In genomic region chr12:112838731-112839130, GRCh38 we compare ENCODE assay signal across 36 cellular contexts. TPM values are rescaled to one million over a fixed set of nuclear protein-coding genes. Genes with fewer than 3 reads are reported as not detected.
A peak's percentile ranks its signal among the peaks of the same experiment; 100 is the strongest.
DNase-seq lines count a peak whose midpoint lies in the region; ATAC-seq, FAIRE-seq and TF ChIP-seq lines count a peak whose summit lies in the region.
"Had no signal": no experiment of that assay in that cellular context is flagged by ENCODE, and none has a peak within 500 bp of the region (broad histone marks: within the 10 kb centered on the region; RNA-seq: fewer than 3 reads in every experiment).

No MANE protein-coding gene starts in this region.

- TF ChIP-seq RAD21 in HepG2 (CRISPR knock-in tag; IDR thresholded peaks at IDR 0.05), result no peak

- H3K4me1 Mint-ChIP-seq in endothelial cell (ENCODE audit: unreplicated experiment), result peaks cover 13% of the 10 kb centered on the region
- H3K4me1 Mint-ChIP-seq: activated naive CD4-positive, alpha-beta T cell treated with anti-CD3 and anti-CD28 coated beads, Interleukin-2, amount 50 U/mL, for 24 hours; CD8-positive, alpha-beta memory T cell; naive thymus-derived CD4-positive, alpha-beta T cell; stimulated activated memory B cell treated with anti-CD40 and anti-IgM and Interleukin-4, amounts not matched to agents 10 μg/mL and 1 μg/mL and 100 μg/mL, for 72 hours had no signal

- peaks cover 16% of the 10 kb centered on the region for H3K4me1 ChIP-seq in HepG2 (ENCODE audit: insufficient read depth, low read length)
- H3K4me1 ChIP-seq in right lobe of liver, result no peaks in the 10 kb centered on the region
- H3K4me1 ChIP-seq in PC-3 (ENCODE audit: insufficient read depth, low read length), result peaks cover 50% of the 10 kb centered on the region
- H3K4me1 ChIP-seq in smooth muscle cell (ENCODE audit: low read depth), result no peaks in the 10 kb centered on the region
- H3K4me1 ChIP-seq: esophagus muscularis mucosa, left ventricle myocardium inferior, psoas muscle had no signal

- in situ Hi-C loops in HepG2 (cut with HindIII; ENCODE audit: extremely low pct_ligation_motif_present, low pct_unique_long_range_greater_than_20kb), result no loop called here

- H3K9me3 ChIP-seq in HepG2 (ENCODE audit: low read length) (no peaks in the 10 kb centered on the region), right lobe of liver (no peaks in the 10 kb centered on the region), PC-3 (ENCODE audit: low read length) (no peaks in the 10 kb centered on the region), smooth muscle cell (replicated peaks; ENCODE audit: low read depth) (no peaks in the 10 kb centered on the region)
- H3K9me3 ChIP-seq: esophagus muscularis mucosa, left ventricle myocardium inferior, neutrophil, psoas muscle had no signal

- no peaks in the 10 kb centered on the region for H3K9me3 Mint-ChIP-seq in endothelial cell (ENCODE audit: unreplicated experiment)
- H3K9me3 Mint-ChIP-seq: activated naive CD4-positive, alpha-beta T cell treated with anti-CD3 and anti-CD28 coated beads, Interleukin-2, amount 50 U/mL, for 24 hours; activated T-helper 2 cell treated with anti-CD3 and anti-CD28 coated beads, Interferon-gamma antibody, Interleukin-2, Interleukin-4, amounts not matched to agents 10 μg/mL and 5 μg/mL and 100 μg/mL, durations not matched to agents 14 hours and 24 hours and 36 hours; stimulated activated memory B cell treated with anti-CD40 and anti-IgM and Interleukin-4, amounts not matched to agents 10 μg/mL and 1 μg/mL and 100 μg/mL, for 72 hours; type B pancreatic cell had no signal

- DNase-seq in HepG2 (ENCODE audit: low spot score), result no peak
- no peak for DNase-seq in right lobe of liver
- DNase-seq in PC-3, result no peak
- no peak for DNase-seq in endothelial cell (ENCODE audit: low spot score)
- DNase-seq in smooth muscle cell (lab: John Stamatoyannopoulos, UW; ENCODE audit: unreplicated experiment), result no peak
- no peak for DNase-seq in NCI-H510A (lab: John Stamatoyannopoulos, UW)
- no peak for DNase-seq in NCI-H1092 treated with DMSO at 0.1 percent for 48 hours (lab: John Stamatoyannopoulos, UW)
- DNase-seq: activated CD4-positive, alpha-beta T cell treated with anti-CD3 and anti-CD28 coated beads for 48 hours; activated CD8-positive, alpha-beta memory T cell treated with anti-CD3 and anti-CD28 coated beads for 24 hours; activated T-cell treated with anti-CD3 and anti-CD28 coated beads for 4 hours; CD8-positive, alpha-beta memory T cell; effector CD8-positive, alpha-beta T cell; H7; left ventricle myocardium inferior; midbrain; naive thymus-derived CD4-positive, alpha-beta T cell; NCI-H1694 treated with DMSO at 0.1 percent for 48 hours; NCI-H510A treated with DMSO at 0.1 percent for 48 hours; psoas muscle; SHP77; stimulated activated CD4-positive, alpha-beta T cell treated with anti-CD3 and anti-CD28 coated beads, Interleukin-15, amount 100 ng/mL, for 24 hours; T-helper 9 cell had no signal

- H3K9ac ChIP-seq in HepG2 (ENCODE audit: insufficient read depth, low read depth, low read length) (no peak overlapping the region), PC-3 (ENCODE audit: low read length) (peak overlapping the region; percentile 78), smooth muscle cell (ENCODE audit: low read depth) (no peak overlapping the region)

- H3F3A ChIP-seq in PC-3 (ENCODE audit: low read length, unreplicated experiment) (peaks cover 16% of the 10 kb centered on the region), smooth muscle cell (ENCODE audit: low read depth) (peaks cover 5% of the 10 kb centered on the region)

- no peak overlapping the region for H3K4me3 Mint-ChIP-seq in endothelial cell (ENCODE audit: unreplicated experiment)
- H3K4me3 Mint-ChIP-seq: activated naive CD4-positive, alpha-beta T cell treated with anti-CD3 and anti-CD28 coated beads, Interleukin-2, amount 50 U/mL, for 24 hours; CD8-positive, alpha-beta memory T cell; naive thymus-derived CD4-positive, alpha-beta T cell; stimulated activated memory B cell treated with anti-CD40 and anti-IgM and Interleukin-4, amounts not matched to agents 10 μg/mL and 1 μg/mL and 100 μg/mL, for 72 hours; type B pancreatic cell had no signal

- intact Hi-C loops in HepG2 (cut with micrococcal nuclease; ENCODE audit: unreplicated experiment) (no loop called here), right lobe of liver (cut with DNase I) (no loop called here), PC-3 (cut with micrococcal nuclease) (loop anchor here (1.0 to 10.0 kb wide), 2 partner anchors 66 to 1826 kb away; no protein-coding TSS in a partner anchor)

- H3K36me3 ChIP-seq in HepG2 (replicated peaks in 1 of 2; ENCODE audit: control insufficient read depth in 1 of 2, insufficient read depth in 2 of 2, low read length in 2 of 2), result no peaks in the 10 kb centered on the region
- H3K36me3 ChIP-seq in right lobe of liver, result no peaks in the 10 kb centered on the region
- no peaks in the 10 kb centered on the region for H3K36me3 ChIP-seq in PC-3 (ENCODE audit: low read depth, low read length)
- no peaks in the 10 kb centered on the region for H3K36me3 ChIP-seq in smooth muscle cell (ENCODE audit: low read depth)
- H3K36me3 ChIP-seq: esophagus muscularis mucosa, left ventricle myocardium inferior, neutrophil had no signal

- TF ChIP-seq CTCF in HepG2 (CRISPR knock-in tag; IDR thresholded peaks at IDR 0.05) (peak; percentile 44), right lobe of liver (IDR thresholded peaks at IDR 0.05) (no peak), PC-3 (conservative IDR thresholded peaks at IDR 0.05; ENCODE audit: low read depth, low read length) (no peak), endothelial cell (IDR thresholded peaks at IDR 0.05; ENCODE audit: unreplicated experiment) (no peak), smooth muscle cell (IDR thresholded peaks at IDR 0.05; ENCODE audit: borderline replicate concordance, insufficient read depth, poor library complexity, severe bottlenecking) (no peak)

- H3K4me3 ChIP-seq in HepG2 (replicated peaks in 1 of 3; ENCODE audit: insufficient read depth in 1 of 3, low read depth in 2 of 3, low read length in 3 of 3), result no peak overlapping the region
- no peak overlapping the region for H3K4me3 ChIP-seq in right lobe of liver
- H3K4me3 ChIP-seq in PC-3 (ENCODE audit: low read length), result 0 out of 2 replicates have a peak overlapping the region, but pooled peaks have one; percentile 6
- no peak overlapping the region for H3K4me3 ChIP-seq in smooth muscle cell
- H3K4me3 ChIP-seq: esophagus muscularis mucosa, GM12878, left ventricle myocardium inferior, psoas muscle had no signal

- WGBS in HepG2 (ENCODE audit: low lambda C conversion rate), result 0% methylated on average over 1 of the region's 3 CpGs
- WGBS in right lobe of liver (ENCODE audit: insufficient coverage, low coverage, low lambda C conversion rate, missing lambda C conversion rate), result no CpG with 5 or more reads among the region's 3 CpGs
- 94% methylated on average over 3 of the region's 3 CpGs for WGBS in smooth muscle cell (ENCODE audit: low lambda C conversion rate)

- no peak overlapping the region for H3K4me2 ChIP-seq in HepG2 (ENCODE audit: low read depth, low read length)
- H3K4me2 ChIP-seq in PC-3 (ENCODE audit: low read length), result peak overlapping the region; percentile 59
- H3K4me2 ChIP-seq in smooth muscle cell, result peak overlapping the region; percentile 48

- H3K27ac ChIP-seq in HepG2 (ENCODE audit: extremely low read length, insufficient read depth, low read length) (no peak overlapping the region), right lobe of liver (no peak overlapping the region), PC-3 (ENCODE audit: low read length) (peak overlapping the region; percentile 97), smooth muscle cell (ENCODE audit: low read depth) (peak overlapping the region; percentile 75)
- H3K27ac ChIP-seq: esophagus muscularis mucosa, left ventricle myocardium inferior, neutrophil, psoas muscle, VCaP had no signal

- BruUV-seq in HepG2 (replicated peaks; lab: Mats Ljungman, UMichigan) (no TSS peak), PC-3 (replicated peaks; lab: Mats Ljungman, UMichigan) (TSS peak; percentile 99)

- no peak overlapping the region for H2AFZ ChIP-seq in HepG2 (ENCODE audit: low read length)
- H2AFZ ChIP-seq in PC-3 (ENCODE audit: low read length), result no peak overlapping the region
- no peak overlapping the region for H2AFZ ChIP-seq in smooth muscle cell (ENCODE audit: low read depth)

- POLR2A ChIA-PET in HepG2 (lab: Yijun Ruan, JAX), result no interaction called here
- POLR2A ChIA-PET in PC-3 (lab: Charles Lee; ENCODE audit: unreplicated experiment), result interaction anchor here (0.7 kb wide), 1 partner anchor 295 kb away, joined by 3 read pairs; no protein-coding TSS in a partner anchor

- H4K20me1 ChIP-seq in HepG2 (ENCODE audit: insufficient read depth, low read length) (no peaks in the 10 kb centered on the region), PC-3 (ENCODE audit: low read length) (no peaks in the 10 kb centered on the region), smooth muscle cell (ENCODE audit: low read depth) (no peaks in the 10 kb centered on the region)

- H3K36me3 Mint-ChIP-seq in endothelial cell (ENCODE audit: low read depth, unreplicated experiment), result no peaks in the 10 kb centered on the region
- H3K36me3 Mint-ChIP-seq: activated naive CD4-positive, alpha-beta T cell treated with anti-CD3 and anti-CD28 coated beads, Interleukin-2, amount 50 U/mL, for 24 hours; naive thymus-derived CD4-positive, alpha-beta T cell; stimulated activated memory B cell treated with anti-CD40 and anti-IgM and Interleukin-4, amounts not matched to agents 10 μg/mL and 1 μg/mL and 100 μg/mL, for 72 hours; type B pancreatic cell had no signal

- TF ChIP-seq EP300 in HepG2 (IDR thresholded peaks at IDR 0.05; ENCODE audit: low read depth in 2 of 2, low read length in 2 of 2) (no peak), HepG2 (CRISPR knock-in tag; IDR thresholded peaks at IDR 0.05; ENCODE audit: borderline replicate concordance) (no peak)

- peak overlapping the region; percentile 40 for H3K27ac Mint-ChIP-seq in endothelial cell (ENCODE audit: unreplicated experiment)
- H3K27ac Mint-ChIP-seq: activated naive CD4-positive, alpha-beta T cell treated with anti-CD3 and anti-CD28 coated beads, Interleukin-2, amount 50 U/mL, for 24 hours; activated T-helper 2 cell treated with anti-CD3 and anti-CD28 coated beads, Interferon-gamma antibody, Interleukin-2, Interleukin-4, amounts not matched to agents 10 μg/mL and 5 μg/mL and 100 μg/mL, durations not matched to agents 14 hours and 24 hours and 36 hours; CD8-positive, alpha-beta memory T cell; stimulated activated memory B cell treated with anti-CD40 and anti-IgM and Interleukin-4, amounts not matched to agents 10 μg/mL and 1 μg/mL and 100 μg/mL, for 72 hours; type B pancreatic cell had no signal

- no peak for FAIRE-seq in HepG2 (lab: Jason Lieb, UNC)
- FAIRE-seq: GM12878 had no signal

- H3K27me3 Mint-ChIP-seq in endothelial cell (ENCODE audit: unreplicated experiment), result no peaks in the 10 kb centered on the region

- ATAC-seq in HepG2 (peak; percentile 31; the same call in 1 of the 3 replicates), right lobe of liver (no peak), PC-3 (no peak), GM21825 (IDR thresholded peaks at IDR 0.05; ENCODE audit: unreplicated experiment) (no peak)
- ATAC-seq: GM12878; naive thymus-derived CD4-positive, alpha-beta T cell; psoas muscle; stimulated activated memory B cell treated with anti-CD40 and anti-IgM and Interleukin-4, amounts not matched to agents 10 μg/mL and 1 μg/mL and 100 μg/mL, for 72 hours had no signal

- H3K79me2 ChIP-seq in HepG2 (ENCODE audit: insufficient read depth, low read length) (no peaks in the 10 kb centered on the region), PC-3 (ENCODE audit: low read length) (no peaks in the 10 kb centered on the region), smooth muscle cell (ENCODE audit: low read depth) (no peaks in the 10 kb centered on the region)

- CTCF ChIA-PET in HepG2 (lab: Yijun Ruan, JAX; ENCODE audit: low intra/inter-chr PET ratio, low total read pairs) (no interaction called here), PC-3 (lab: Charles Lee) (no interaction called here)

- H3K9me2 ChIP-seq in PC-3 (replicated peaks; ENCODE audit: low read length), result no peaks in the 10 kb centered on the region

- H3K27me3 ChIP-seq in HepG2 (ENCODE audit: control insufficient read depth in 1 of 2, insufficient read depth in 2 of 2, low read length in 2 of 2) (no peaks in the 10 kb centered on the region; a peak in 1 of 5 replicates), right lobe of liver (no peaks in the 10 kb centered on the region), PC-3 (ENCODE audit: low read length) (no peaks in the 10 kb centered on the region), smooth muscle cell (ENCODE audit: low read depth) (no peaks in the 10 kb centered on the region)
- H3K27me3 ChIP-seq: neutrophil had no signal

- TF ChIP-seq POLR2A in HepG2 (IDR thresholded peaks at IDR 0.05; ENCODE audit: insufficient read depth in 1 of 2, low read depth in 2 of 2, low read length in 2 of 2), result no peak
- TF ChIP-seq POLR2A in right lobe of liver (IDR thresholded peaks at IDR 0.05), result no peak

RNA-seq across cellular contexts. Expression of gene RPH3A, which starts 47.2 kb away (rescaled TPM):
- total RNA-seq in HepG2 (2016; rRNA removed; fragmentation: Illumina TruSeq; extraction: Trizol) (not detected in 2 replicates), right lobe of liver (under 1 TPM in 1 of 6 experiments, not detected in 5; 0.12 TPM), PC-3 (2014; rRNA removed) (not detected in 2 replicates), endothelial cell (ENCODE audit: unreplicated experiment) (4.5 TPM), smooth muscle cell (not detected in 2 replicates)
- total RNA-seq in HepG2 (2016; cell fraction: cytosol; rRNA removed; fragmentation: Illumina TruSeq; extraction: Trizol; ENCODE audit: low read depth), result not detected in 2 replicates
- total RNA-seq in HepG2 (2016; cell fraction: insoluble cytoplasmic fraction; rRNA removed; fragmentation: Illumina TruSeq; extraction: Trizol), result not detected in 2 replicates
- total RNA-seq in HepG2 (2016; cell fraction: membrane; rRNA removed; fragmentation: Illumina TruSeq; extraction: Trizol), result not detected in 2 replicates
- not detected in 2 replicates for total RNA-seq in HepG2 (2016; cell fraction: nucleus; rRNA removed; fragmentation: Illumina TruSeq; extraction: Trizol)
- polyA plus RNA-seq in HepG2 (2011; rRNA removed) (not detected in 2 replicates), smooth muscle cell (not detected in 2 replicates)
- polyA plus RNA-seq in HepG2 (2011; cell fraction: cytosol; rRNA removed), result not detected in 2 replicates
- not detected in 2 replicates for polyA plus RNA-seq in HepG2 (2011; cell fraction: nucleus; rRNA removed)
- not detected in 2 replicates for polyA plus RNA-seq in HepG2 (2012)
- not detected in 2 replicates for polyA plus RNA-seq in HepG2 (2016; cell fraction: cytosol; fragmentation: Illumina TruSeq; extraction: Trizol; ENCODE audit: low read depth)
- not detected in 2 replicates for polyA plus RNA-seq in HepG2 (2016; cell fraction: insoluble cytoplasmic fraction; fragmentation: Illumina TruSeq; extraction: Trizol; ENCODE audit: low read depth)
- polyA plus RNA-seq in HepG2 (2016; cell fraction: membrane; fragmentation: Illumina TruSeq; extraction: Trizol; ENCODE audit: low read depth), result not detected in 2 replicates
- polyA plus RNA-seq in HepG2 (2016; cell fraction: nucleus; fragmentation: Illumina TruSeq; extraction: Trizol; ENCODE audit: insufficient read depth, low read depth), result not detected in 2 replicates
- not detected in 2 replicates for polyA minus RNA-seq in HepG2 (2011; rRNA and poly(A)+ RNA removed; ENCODE audit: low replicate concordance)
- polyA minus RNA-seq in HepG2 (2011; cell fraction: cytosol; rRNA and poly(A)+ RNA removed), result not detected in 2 replicates
- not detected in 2 replicates for polyA minus RNA-seq in HepG2 (2011; cell fraction: nucleus; rRNA and poly(A)+ RNA removed)
- total RNA-seq: activated T-helper 2 cell treated with anti-CD3 and anti-CD28 coated beads, Interferon-gamma antibody, Interleukin-2, Interleukin-4, amounts not matched to agents 10 μg/mL and 5 μg/mL and 100 μg/mL, durations not matched to agents 14 hours and 24 hours and 36 hours; CD8-positive, alpha-beta memory T cell; GM12878; H7; IMR-90; left ventricle myocardium inferior; subcutaneous adipose tissue had no signal
- polyA plus RNA-seq: AG04450; BJ; CD8-positive, alpha-beta memory T cell; GM12878; IMR-90; keratinocyte; naive thymus-derived CD4-positive, alpha-beta T cell had no signal

Comparison
In these comparisons a context has a peak if more than half of its experiments do, and no peak if none do; other contexts are left out.
1. H3K27ac ChIP-seq: peak in PC-3 (single experiment) and smooth muscle cell (single experiment); none in HepG2 (single experiment) and right lobe of liver (0 of 3).